In genomic region chr2:28994074-28994473, GRCh38 we compare ENCODE assay signal across 19 cellular contexts. TPM values are rescaled to one million over a fixed set of nuclear protein-coding genes. Genes with fewer than 3 reads are reported as not detected.
"Had no signal": no experiment of that assay in that cellular context is flagged by ENCODE, and none has a peak within 500 bp of the region (broad histone marks: within the 10 kb centered on the region; RNA-seq: fewer than 3 reads in every experiment).

No MANE protein-coding gene starts in this region.

- H3K27me3 Mint-ChIP-seq: activated naive CD8-positive, alpha-beta T cell treated with anti-CD3 and anti-CD28 coated beads for 36 hours; activated T-helper 17 cell treated with anti-CD3 and anti-CD28 coated beads, Interleukin-2, amount 50 U/mL, for 72 hours had no signal

- H3K9me3 ChIP-seq: heart left ventricle, right lobe of liver, thoracic aorta had no signal

- H3K27ac ChIP-seq: coronary artery, epithelial cell of prostate, heart left ventricle, right lobe of liver, thoracic aorta, VCaP had no signal

- H3K9me3 Mint-ChIP-seq: activated naive CD8-positive, alpha-beta T cell treated with anti-CD3 and anti-CD28 coated beads for 36 hours; activated T-helper 17 cell treated with anti-CD3 and anti-CD28 coated beads, Interleukin-2, amount 50 U/mL, for 72 hours; nephron progenitor cell; stimulated activated naive B cell treated with anti-CD40 and anti-IgM and Interleukin-4, amounts not matched to agents 10 μg/mL and 1 μg/mL and 100 μg/mL, for 72 hours had no signal

- H3K36me3 ChIP-seq: heart left ventricle, right lobe of liver, thoracic aorta had no signal

- H3K4me1 ChIP-seq: right lobe of liver had no signal

- H3K27ac Mint-ChIP-seq: activated naive CD8-positive, alpha-beta T cell treated with anti-CD3 and anti-CD28 coated beads for 36 hours; activated T-helper 17 cell treated with anti-CD3 and anti-CD28 coated beads, Interleukin-2, amount 50 U/mL, for 72 hours; nephron progenitor cell had no signal

- H3K36me3 Mint-ChIP-seq: activated naive CD8-positive, alpha-beta T cell treated with anti-CD3 and anti-CD28 coated beads for 36 hours; stimulated activated naive B cell treated with anti-CD40 and anti-IgM and Interleukin-4, amounts not matched to agents 10 μg/mL and 1 μg/mL and 100 μg/mL, for 72 hours had no signal

- ATAC-seq: activated CD4-positive, CD25-positive, alpha-beta regulatory T cell treated with anti-CD3 and anti-CD28 coated beads, Interleukin-2, amount 50 U/mL, for 24 hours; activated T-helper 17 cell treated with anti-CD3 and anti-CD28 coated beads, Interleukin-2, amount 50 U/mL, for 72 hours; right lobe of liver; stimulated activated naive B cell treated with anti-CD40 and anti-IgM and Interleukin-4, amounts not matched to agents 10 μg/mL and 1 μg/mL and 100 μg/mL, for 72 hours had no signal

- H3K4me3 Mint-ChIP-seq: activated naive CD8-positive, alpha-beta T cell treated with anti-CD3 and anti-CD28 coated beads for 36 hours; activated T-helper 17 cell treated with anti-CD3 and anti-CD28 coated beads, Interleukin-2, amount 50 U/mL, for 72 hours; nephron progenitor cell; stimulated activated naive B cell treated with anti-CD40 and anti-IgM and Interleukin-4, amounts not matched to agents 10 μg/mL and 1 μg/mL and 100 μg/mL, for 72 hours had no signal

- H3K4me1 Mint-ChIP-seq: activated naive CD8-positive, alpha-beta T cell treated with anti-CD3 and anti-CD28 coated beads for 36 hours had no signal

- H3K4me3 ChIP-seq: coronary artery, heart left ventricle, right lobe of liver, thoracic aorta had no signal

- H3K27me3 ChIP-seq: heart left ventricle, right lobe of liver had no signal

- DNase-seq: activated CD4-positive, alpha-beta T cell treated with anti-CD3 and anti-CD28 coated beads, Interleukin-2, amount 50 U/mL, for 1 hour; activated naive CD8-positive, alpha-beta T cell treated with anti-CD3 and anti-CD28 coated beads for 36 hours; activated T-cell treated with anti-CD3 and anti-CD28 coated beads, Interleukin-2, amount 50 U/mL, for 1 hour; cerebellar nuclear complex; heart left ventricle; left cardiac atrium; mesenchymal stem cell; nephron progenitor cell; nucleus accumbens; stimulated activated CD4-positive, alpha-beta T cell treated with anti-CD3 and anti-CD28 coated beads, Interleukin-15, amount 100 ng/mL, for 24 hours; stimulated activated naive B cell treated with anti-CD40 and anti-IgM and Interleukin-4, amounts not matched to agents 10 μg/mL and 1 μg/mL and 100 μg/mL, for 72 hours had no signal

RNA-seq across cellular contexts. Expression of gene TOGARAM2, which starts 13.0 kb away (rescaled TPM):
- total RNA-seq: bronchial epithelial cell had no signal
